ENCODE assay signal across 8 cellular contexts in genomic region chr5:108345541-108346171, GRCh38. TPM values are rescaled to one million over a fixed set of nuclear protein-coding genes. Genes with fewer than 3 reads are reported as not detected.
DNase-seq lines count a peak whose midpoint lies in the region; ATAC-seq and TF ChIP-seq lines count a peak whose summit lies in the region.

No MANE protein-coding gene starts in this region.

- peak; percentile 53 for TF ChIP-seq CTCF in A673 (conservative IDR thresholded peaks at IDR 0.05; ENCODE audit: low read depth, low read length)
- TF ChIP-seq CTCF in GM10266 (IDR thresholded peaks at IDR 0.05; ENCODE audit: control insufficient read depth, insufficient read depth, low read depth, missing control alignments), result peak; percentile 20
- TF ChIP-seq CTCF in astrocyte of the spinal cord (IDR thresholded peaks at IDR 0.05; ENCODE audit: low read depth, low read length), result peak; percentile 14
- TF ChIP-seq CTCF in right lobe of liver (IDR thresholded peaks at IDR 0.05), result peak; percentile 37 to 46 (median 43)

- no peaks in the 10 kb centered on the region for H3K27me3 ChIP-seq in A673 (replicated peaks; ENCODE audit: insufficient read depth, low read depth, low read length, poor library complexity)
- H3K27me3 ChIP-seq in right lobe of liver, result no peaks in the 10 kb centered on the region

- TF ChIP-seq POLR2A in right lobe of liver (IDR thresholded peaks at IDR 0.05), result no peak

- peak; percentile 69 for DNase-seq in A673 (ENCODE audit: low spot score)
- DNase-seq in GM10266 (ENCODE audit: extremely low spot score), result peak; percentile 9
- peak; percentile 38 for DNase-seq in NCI-H2196 (lab: John Stamatoyannopoulos, UW; ENCODE audit: unreplicated experiment)
- peak; percentile 64 for DNase-seq in astrocyte of the spinal cord (ENCODE audit: low read depth, low spot score)
- DNase-seq in right lobe of liver, result no peak
- DNase-seq in COLO668 (lab: John Stamatoyannopoulos, UW; ENCODE audit: unreplicated experiment), result no peak

- BruUV-seq in A673 (replicated peaks; lab: Mats Ljungman, UMichigan), result no TSS peak

- H3K4me3 ChIP-seq in A673 (ENCODE audit: low read depth, low read length, poor library complexity, severe bottlenecking) (no peak overlapping the region), astrocyte of the spinal cord (ENCODE audit: low read depth, low read length) (no peak overlapping the region), right lobe of liver (no peak overlapping the region)

- in situ Hi-C loops in astrocyte of the spinal cord (cut with HindIII; ENCODE audit: low sequenced_read_pairs), result no loop called here

- ATAC-seq in HG02938 (IDR thresholded peaks at IDR 0.05; ENCODE audit: unreplicated experiment) (peak; percentile 87), right lobe of liver (peak in 3 of 4 donors; percentile 61 to 74 (median 63)), HG03045 (IDR thresholded peaks at IDR 0.05; ENCODE audit: unreplicated experiment) (no peak)

- 92% methylated on average over 2 of the region's 2 CpGs for WGBS in right lobe of liver (ENCODE audit: insufficient coverage, low coverage, low lambda C conversion rate, missing lambda C conversion rate)

- H3K27ac ChIP-seq in A673 (ENCODE audit: low read depth, low read length, poor library complexity, severe bottlenecking) (no peak overlapping the region), right lobe of liver (no peak overlapping the region)

- H3K4me1 ChIP-seq in A673 (ENCODE audit: insufficient read depth, low read length, poor library complexity, severe bottlenecking) (no peaks in the 10 kb centered on the region), right lobe of liver (peaks cover 0 to 7% (median 0%) of the 10 kb centered on the region in 4 donors)

- CTCF ChIA-PET in A673 (lab: Charles Lee), result interaction anchor here (0.6 to 1.6 kb wide), 4 partner anchors 44 to 1502 kb away, joined by 3 to 26 read pairs (median 6); no protein-coding TSS in a partner anchor

- intact Hi-C loops in A673 (cut with micrococcal nuclease; ENCODE audit: unreplicated experiment) (loop anchor here (2.0 to 5.0 kb wide), 2 partner anchors 85 to 198 kb away; no protein-coding TSS in a partner anchor), right lobe of liver (cut with DNase I) (no loop called here)

- POLR2A ChIA-PET in A673 (lab: Charles Lee; ENCODE audit: low non-redundant PET), result no interaction called here

- H3K36me3 ChIP-seq in A673 (ENCODE audit: insufficient read depth, low read length, poor library complexity, severe bottlenecking), result no peaks in the 10 kb centered on the region
- H3K36me3 ChIP-seq in right lobe of liver, result no peaks in the 10 kb centered on the region

- no peaks in the 10 kb centered on the region for H3K9me3 ChIP-seq in A673 (ENCODE audit: low read depth, low read length, poor library complexity, severe bottlenecking)
- H3K9me3 ChIP-seq in right lobe of liver, result no peaks in the 10 kb centered on the region

RNA-seq across cellular contexts. Expression of gene FBXL17, which starts 36.2 kb away (rescaled TPM):
- total RNA-seq in A673 (2021) (5.7 and 8.1 TPM in 2 replicates), right lobe of liver (10 to 100 TPM in 1 of 6 experiments, 1 to 10 TPM in 5; 7.7 to 10.6 (median 9.1) TPM)

Comparison
In these comparisons a context has a peak if more than half of its experiments do, and no peak if none do; other contexts are left out.
1. DNase-seq: peak in A673 (single experiment), GM10266 (single experiment), NCI-H2196 (single experiment) and astrocyte of the spinal cord (single experiment); none in right lobe of liver (0 of 3) and COLO668 (single experiment).
2. Peak in every context shown above with its lines, with median percentiles within 50 percentile points of each other: CTCF ChIP-seq.